14 cellular contexts compared by ENCODE assay signal in genomic region chrX:112844250-112844649, GRCh38. TPM values are rescaled to one million over a fixed set of nuclear protein-coding genes. Genes with fewer than 3 reads are reported as not detected.
DNase-seq lines count a peak whose midpoint lies in the region; ATAC-seq and TF ChIP-seq lines count a peak whose summit lies in the region.
"Had no signal": no experiment of that assay in that cellular context is flagged by ENCODE, and none has a peak within 500 bp of the region (broad histone marks: within the 10 kb centered on the region; RNA-seq: fewer than 3 reads in every experiment).

No MANE protein-coding gene starts in this region.

- no peak for TF ChIP-seq CTCF in epithelial cell of esophagus (IDR thresholded peaks at IDR 0.05; ENCODE audit: insufficient read depth, low read depth, low read length, missing control alignments)

- ATAC-seq in GM18498 (IDR thresholded peaks at IDR 0.05; ENCODE audit: unreplicated experiment) (peak; percentile 15), GM18867 (IDR thresholded peaks at IDR 0.05; ENCODE audit: unreplicated experiment) (peak; percentile 25), HG03378 (IDR thresholded peaks at IDR 0.05; ENCODE audit: unreplicated experiment) (peak; percentile 53)

- H3K4me3 ChIP-seq in epithelial cell of esophagus (ENCODE audit: low read length) = no peak overlapping the region
- H3K4me3 ChIP-seq: ovary had no signal

- in situ Hi-C loops in KBM-7 (cut with MboI; ENCODE audit: low pct_unique_long_range_greater_than_20kb, low sequenced_read_pairs) = no loop called here

- intact Hi-C loops in posterior vena cava (cut with DNase I) = no loop called here

- peak; percentile 21 for DNase-seq in epithelial cell of esophagus (ENCODE audit: low read depth)
- no peak for DNase-seq in KBM-7
- no peak for DNase-seq in NCI-H1436 (lab: John Stamatoyannopoulos, UW)
- no peak for DNase-seq in NCI-H1092 (lab: John Stamatoyannopoulos, UW)
- DNase-seq in posterior vena cava (ENCODE audit: low spot score) = no peak
- DNase-seq: activated CD4-positive, CD25-positive, alpha-beta regulatory T cell treated with anti-CD3 and anti-CD28 coated beads, Interleukin-2, amount 50 U/mL, for 72 hours; AML-193; Calu3; NCI-H1694 treated with DMSO at 0.1 percent for 48 hours; NCI-H510A treated with DMSO at 0.1 percent for 48 hours; ovary had no signal

RNA-seq across cellular contexts. Expression of gene AMOT, which starts 3.6 kb away (rescaled TPM):
- 10 to 100 TPM; 12.9 to 21.0 TPM for total RNA-seq in posterior vena cava
